21 cellular contexts compared by ENCODE assay signal in the genomic region with DNA sequence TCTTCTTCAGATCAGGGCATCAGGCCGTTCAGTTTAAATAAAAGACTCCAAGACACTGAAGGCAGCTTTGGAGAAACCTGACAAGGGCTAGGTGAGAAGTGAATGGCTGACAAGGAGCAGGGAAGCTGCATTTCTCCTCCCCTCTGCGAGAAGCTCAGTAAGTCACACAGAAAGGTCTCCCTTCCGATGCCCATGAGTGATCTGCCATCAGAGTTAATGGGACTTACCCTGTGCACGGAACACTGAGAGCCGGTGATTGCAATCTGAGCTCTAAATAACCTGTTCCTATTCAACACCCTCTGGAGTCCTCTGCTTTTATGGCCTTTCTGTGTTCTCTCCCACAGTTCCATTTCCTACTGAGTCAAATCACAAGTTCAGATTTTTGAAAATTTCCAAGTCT.
DNase-seq lines count a peak whose midpoint lies in the region; ATAC-seq and TF ChIP-seq lines count a peak whose summit lies in the region.
"Had no signal": no experiment of that assay in that cellular context is flagged by ENCODE, and none has a peak within 500 bp of the region (broad histone marks: within the 10 kb centered on the region; RNA-seq: fewer than 3 reads in every experiment).

No MANE protein-coding gene starts in this region.

- no peaks in the 10 kb centered on the region for H3K9me3 ChIP-seq in smooth muscle cell (replicated peaks; ENCODE audit: low read depth)
- H3K9me3 ChIP-seq: BLaER1 had no signal

- no peak overlapping the region for H3K4me3 ChIP-seq in smooth muscle cell
- H3K4me3 ChIP-seq: BLaER1 had no signal

- H3K27me3 ChIP-seq in smooth muscle cell (ENCODE audit: low read depth): no peaks in the 10 kb centered on the region
- H3K27me3 ChIP-seq: BLaER1 had no signal

- TF ChIP-seq CTCF in smooth muscle cell (IDR thresholded peaks at IDR 0.05; ENCODE audit: borderline replicate concordance, insufficient read depth, poor library complexity, severe bottlenecking): no peak

- intact Hi-C loops in sciatic nerve (cut with DNase I): no loop called here

- no peak overlapping the region for H3K27ac ChIP-seq in smooth muscle cell (ENCODE audit: low read depth)
- H3K27ac ChIP-seq: BLaER1, HL-60, RWPE1 had no signal

- 91% methylated on average over 5 of the region's 5 CpGs for WGBS in smooth muscle cell (ENCODE audit: low lambda C conversion rate)

- no peak overlapping the region for H3K4me2 ChIP-seq in smooth muscle cell
- H3K4me2 ChIP-seq: BLaER1 had no signal

- H3K9ac ChIP-seq in smooth muscle cell (ENCODE audit: low read depth): no peak overlapping the region
- H3K9ac ChIP-seq: BLaER1 had no signal

- no peaks in the 10 kb centered on the region for H3K4me1 ChIP-seq in smooth muscle cell (ENCODE audit: low read depth)
- H3K4me1 ChIP-seq: BLaER1 had no signal

- no peaks in the 10 kb centered on the region for H4K20me1 ChIP-seq in smooth muscle cell (ENCODE audit: low read depth)
- H4K20me1 ChIP-seq: BLaER1 had no signal

- no peaks in the 10 kb centered on the region for H3K36me3 ChIP-seq in smooth muscle cell (ENCODE audit: low read depth)
- H3K36me3 ChIP-seq: BLaER1 had no signal

- ATAC-seq in sciatic nerve: no peak
- no peak for ATAC-seq in GM18502 (IDR thresholded peaks at IDR 0.05; ENCODE audit: poor library complexity, unreplicated experiment)
- ATAC-seq: Panc1 had no signal

- DNase-seq in NCI-H1694 treated with DMSO at 0.1 percent for 48 hours (lab: John Stamatoyannopoulos, UW): peak; percentile 52
- DNase-seq in NCI-H1694 (lab: John Stamatoyannopoulos, UW): no peak
- peak; percentile 31 for DNase-seq in NCI-H187 treated with DMSO at 0.1 percent for 48 hours (lab: John Stamatoyannopoulos, UW)
- peak; percentile 25 for DNase-seq in NCI-H524 treated with DMSO at 0.1 percent for 48 hours (lab: John Stamatoyannopoulos, UW)
- DNase-seq in sciatic nerve (ENCODE audit: low spot score): peak; percentile 7
- DNase-seq in SHP77 treated with DMSO at 0.1 percent for 48 hours (lab: John Stamatoyannopoulos, UW): no peak
- no peak for DNase-seq in smooth muscle cell (lab: John Stamatoyannopoulos, UW; ENCODE audit: unreplicated experiment)
- DNase-seq: CD4-positive, CD25-positive, alpha-beta regulatory T cell; GF-D8; HCEC 1CT; NCI-H1105; NCI-H2081 treated with DMSO at 0.1 percent for 48 hours; NCI-H345; NCI-H526 treated with DMSO at 0.1 percent for 48 hours; SHP77; T-helper 1 cell had no signal

- H3K79me2 ChIP-seq in smooth muscle cell (ENCODE audit: low read depth): no peaks in the 10 kb centered on the region

- no peak overlapping the region for H2AFZ ChIP-seq in smooth muscle cell (ENCODE audit: low read depth)

- no peaks in the 10 kb centered on the region for H3F3A ChIP-seq in smooth muscle cell (ENCODE audit: low read depth)

Comparison
In these comparisons a context has a peak if more than half of its experiments do, and no peak if none do; other contexts are left out.
1. DNase-seq: peak in NCI-H1694 treated with DMSO at 0.1 percent for 48 hours (single experiment), NCI-H187 treated with DMSO at 0.1 percent for 48 hours (single experiment), NCI-H524 treated with DMSO at 0.1 percent for 48 hours (single experiment) and sciatic nerve (single experiment); none in NCI-H1694 (single experiment), SHP77 treated with DMSO at 0.1 percent for 48 hours (single experiment) and smooth muscle cell (single experiment).